23 cellular contexts compared by ENCODE assay signal in the genomic region with DNA sequence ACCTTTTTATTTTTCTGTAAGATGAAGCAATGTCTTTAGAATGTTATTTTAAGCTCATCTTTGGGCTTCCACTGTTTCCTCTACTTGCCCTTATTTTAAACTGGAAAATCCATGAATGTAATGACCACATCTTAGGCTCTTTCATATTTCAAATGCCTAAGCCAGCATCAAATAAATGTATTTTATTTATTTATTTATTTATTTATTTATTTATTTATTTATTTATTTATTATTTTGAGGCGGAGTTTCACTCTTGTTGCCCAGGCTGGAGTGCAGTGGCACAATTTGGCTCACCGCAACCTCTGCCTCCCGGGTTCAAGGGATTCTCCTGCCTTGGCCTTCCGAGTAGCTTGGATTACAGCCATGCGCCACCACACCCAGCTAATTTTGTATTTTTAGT.
DNase-seq lines count a peak whose midpoint lies in the region; ATAC-seq, FAIRE-seq and TF ChIP-seq lines count a peak whose summit lies in the region.
"Had no signal": no experiment of that assay in that cellular context is flagged by ENCODE, and none has a peak within 500 bp of the region (broad histone marks: within the 10 kb centered on the region; RNA-seq: fewer than 3 reads in every experiment).

No MANE protein-coding gene starts in this region.

- TF ChIP-seq POLR2A in A549 (IDR thresholded peaks at IDR 0.05; ENCODE audit: low read length) = no peak
- no peak for TF ChIP-seq POLR2A in uterus (IDR thresholded peaks at IDR 0.05)
- no peak for TF ChIP-seq POLR2A in esophagus squamous epithelium (IDR thresholded peaks at IDR 0.05)

- no peak for ATAC-seq in A549
- ATAC-seq: GM12878 had no signal

- no peaks in the 10 kb centered on the region for H3K9me3 ChIP-seq in A549
- no peaks in the 10 kb centered on the region for H3K9me3 ChIP-seq in uterus
- no peaks in the 10 kb centered on the region for H3K9me3 ChIP-seq in esophagus squamous epithelium
- H3K9me3 ChIP-seq: BLaER1 had no signal

- H3K4me1 ChIP-seq in A549 (no peaks in the 10 kb centered on the region), uterus (no peaks in the 10 kb centered on the region), esophagus squamous epithelium (no peaks in the 10 kb centered on the region)

- CTCF ChIA-PET in A549 (lab: Yijun Ruan, JAX) = interaction anchor here (0.7 to 1.0 kb wide), 3 partner anchors 9 to 213 kb away, joined by 3 to 5 read pairs (median 3); no protein-coding TSS in a partner anchor

- POLR2A ChIA-PET in A549 (lab: Yijun Ruan, JAX) = no interaction called here

- peaks cover 25% of the 10 kb centered on the region for H3K4me1 Mint-ChIP-seq in glutamatergic neuron (ENCODE audit: low read depth, unreplicated experiment)
- H3K4me1 Mint-ChIP-seq: CD4-positive, alpha-beta memory T cell; CD8-positive, alpha-beta memory T cell had no signal

- TF ChIP-seq RAD21 in A549 (conservative IDR thresholded peaks at IDR 0.05 in 1 of 2, IDR thresholded peaks at IDR 0.05 in 1 of 2) = no peak

- H3K27me3 Mint-ChIP-seq in glutamatergic neuron (ENCODE audit: unreplicated experiment) = no peaks in the 10 kb centered on the region
- H3K27me3 Mint-ChIP-seq: CD4-positive, alpha-beta memory T cell; CD4-positive, CD25-positive, alpha-beta regulatory T cell; CD8-positive, alpha-beta memory T cell had no signal

- 85% methylated on average over 5 of the region's 5 CpGs for WGBS in A549 (ENCODE audit: missing lambda C conversion rate)
- 87 to 95% methylated on average over 5 of the region's 5 CpGs for WGBS in esophagus squamous epithelium, 2 donors

- TF ChIP-seq CTCF in A549 (IDR thresholded peaks at IDR 0.05) (no peak), glutamatergic neuron (IDR thresholded peaks at IDR 0.05; ENCODE audit: partially characterized antibody, unreplicated experiment) (no peak), uterus (IDR thresholded peaks at IDR 0.05) (no peak), esophagus squamous epithelium (IDR thresholded peaks at IDR 0.05) (no peak)

- H3K9me3 Mint-ChIP-seq in glutamatergic neuron (ENCODE audit: unreplicated experiment) = no peaks in the 10 kb centered on the region

- no peak overlapping the region for H3K4me3 Mint-ChIP-seq in glutamatergic neuron (ENCODE audit: unreplicated experiment)
- H3K4me3 Mint-ChIP-seq: CD14-positive monocyte; CD4-positive, alpha-beta memory T cell; CD4-positive, CD25-positive, alpha-beta regulatory T cell; CD8-positive, alpha-beta memory T cell had no signal

- peak overlapping the region; percentile 93 for H3K27ac Mint-ChIP-seq in glutamatergic neuron (ENCODE audit: unreplicated experiment)
- H3K27ac Mint-ChIP-seq: CD14-positive monocyte; CD4-positive, alpha-beta memory T cell; CD4-positive, CD25-positive, alpha-beta regulatory T cell; CD8-positive, alpha-beta memory T cell had no signal

- no peak overlapping the region for H3K4me3 ChIP-seq in A549
- no peak overlapping the region for H3K4me3 ChIP-seq in uterus
- no peak overlapping the region for H3K4me3 ChIP-seq in esophagus squamous epithelium
- H3K4me3 ChIP-seq: BLaER1, GM12878 had no signal

- TF ChIP-seq EP300 in A549 (IDR thresholded peaks at IDR 0.05) = no peak

- FAIRE-seq in A549 (lab: Jason Lieb, UNC) = no peak
- FAIRE-seq: GM12878, GM12892, GM18507 had no signal

- H3K27me3 ChIP-seq in uterus (no peaks in the 10 kb centered on the region), esophagus squamous epithelium (no peaks in the 10 kb centered on the region)
- H3K27me3 ChIP-seq: BE2C, BLaER1 had no signal

- no peaks in the 10 kb centered on the region for H3K36me3 ChIP-seq in uterus
- no peaks in the 10 kb centered on the region for H3K36me3 ChIP-seq in esophagus squamous epithelium

- H3K27ac ChIP-seq in A549 (no peak overlapping the region), uterus (peak overlapping the region; percentile 10 to 31), esophagus squamous epithelium (no peak overlapping the region)
- H3K27ac ChIP-seq: 22Rv1, BLaER1 had no signal

- DNase-seq in A549 (ENCODE audit: low read depth in 1 of 2, low spot score in 1 of 2) (no peak), glutamatergic neuron (no peak), uterus (no peak), esophagus squamous epithelium (lab: John Stamatoyannopoulos, UW) (no peak)
- DNase-seq in central memory CD4-positive, alpha-beta T cell = no peak
- DNase-seq: ACHN; BE2C; CD4-positive, alpha-beta memory T cell; CD4-positive, CD25-positive, alpha-beta regulatory T cell; CD8-positive, alpha-beta memory T cell; COR-L47; DMS153; DMS53; DMS79; DND-41; EL; GDM1 had no signal

- H3K36me3 Mint-ChIP-seq in glutamatergic neuron (ENCODE audit: unreplicated experiment) = no peaks in the 10 kb centered on the region
- H3K36me3 Mint-ChIP-seq: CD14-positive monocyte; CD4-positive, alpha-beta memory T cell; CD4-positive, CD25-positive, alpha-beta regulatory T cell; CD8-positive, alpha-beta memory T cell had no signal

- no peak overlapping the region for H3K4me2 ChIP-seq in A549
- H3K4me2 ChIP-seq: BLaER1 had no signal

- intact Hi-C loops in uterus (cut with DNase I; ENCODE audit: low total_unique reads) = no loop called here
- intact Hi-C loops in esophagus squamous epithelium (cut with DNase I) = no loop called here

TF ChIP-seq in A549, 52 proteins besides CTCF, POLR2A, EP300 and RAD21:
- no peak for TF ChIP-seq ESRRA (IDR thresholded peaks at IDR 0.05; ENCODE audit: borderline replicate concordance, low read length)
- peak; percentile 61 for TF ChIP-seq ZC3H11A (IDR thresholded peaks at IDR 0.05)

Comparison
In these comparisons a context has a peak if more than half of its experiments do, and no peak if none do; other contexts are left out.
1. H3K27ac ChIP-seq: peak in uterus (2 of 2); none in A549 (0 of 2) and esophagus squamous epithelium (0 of 4).